In genomic region chr6:85810558-85810957, GRCh38 we compare ENCODE assay signal across 15 cellular contexts.
"Had no signal": no experiment of that assay in that cellular context is flagged by ENCODE, and none has a peak within 500 bp of the region (broad histone marks: within the 10 kb centered on the region; RNA-seq: fewer than 3 reads in every experiment).

No MANE protein-coding gene starts in this region.

- H3K27me3 ChIP-seq: breast epithelium, neural progenitor cell, pancreas, thyroid gland, uterus had no signal

- H3K4me1 ChIP-seq: breast epithelium, neural progenitor cell, pancreas, thyroid gland, uterus had no signal

- H3K4me3 ChIP-seq: breast epithelium, neural progenitor cell, pancreas, thyroid gland, uterus had no signal

- H3K9ac ChIP-seq: neural progenitor cell had no signal

- H2AFZ ChIP-seq: neural progenitor cell had no signal

- H3K4me1 Mint-ChIP-seq: activated CD4-positive, alpha-beta memory T cell treated with anti-CD3 and anti-CD28 coated beads, Interleukin-2, amount 10 ng/mL, durations not matched to agents 7 days and 5 days; activated naive CD8-positive, alpha-beta T cell treated with anti-CD3 and anti-CD28 coated beads, Interleukin-2, amount 10 ng/mL, durations not matched to agents 7 days and 5 days; endodermal cell; neural progenitor cell had no signal

- DNase-seq: activated CD4-positive, alpha-beta memory T cell treated with anti-CD3 and anti-CD28 coated beads, Interleukin-2, amount 10 ng/mL, durations not matched to agents 7 days and 5 days; activated CD4-positive, alpha-beta T cell treated with anti-CD3 and anti-CD28 coated beads for 1 hour; activated naive CD8-positive, alpha-beta T cell treated with anti-CD3 and anti-CD28 coated beads, Interleukin-2, amount 10 ng/mL, durations not matched to agents 7 days and 5 days; activated T-cell treated with anti-CD3 and anti-CD28 coated beads, Interleukin-2, amount 50 U/mL, for 48 hours; aorta; dermis blood vessel endothelial cell; endodermal cell; hypothalamus; pancreas; stimulated activated CD4-positive, alpha-beta T cell treated with anti-CD3 and anti-CD28 coated beads, Interleukin-15, amount 100 ng/mL, for 24 hours; stimulated activated CD4-positive, alpha-beta T cell treated with anti-CD3 and anti-CD28 coated beads, Interleukin-4, amount 100 ng/mL, for 4 hours; thyroid gland; uterus had no signal

- H3K9me3 ChIP-seq: pancreas, thyroid gland, uterus had no signal

- H3K27me3 Mint-ChIP-seq: activated CD4-positive, alpha-beta memory T cell treated with anti-CD3 and anti-CD28 coated beads, Interleukin-2, amount 10 ng/mL, durations not matched to agents 7 days and 5 days; activated naive CD8-positive, alpha-beta T cell treated with anti-CD3 and anti-CD28 coated beads, Interleukin-2, amount 10 ng/mL, durations not matched to agents 7 days and 5 days had no signal

- H3K4me2 ChIP-seq: neural progenitor cell had no signal

- ATAC-seq: pancreas had no signal

- H3K36me3 Mint-ChIP-seq: activated naive CD8-positive, alpha-beta T cell treated with anti-CD3 and anti-CD28 coated beads, Interleukin-2, amount 10 ng/mL, durations not matched to agents 7 days and 5 days; neural progenitor cell had no signal

- H3K4me3 Mint-ChIP-seq: activated CD4-positive, alpha-beta memory T cell treated with anti-CD3 and anti-CD28 coated beads, Interleukin-2, amount 10 ng/mL, durations not matched to agents 7 days and 5 days; activated naive CD8-positive, alpha-beta T cell treated with anti-CD3 and anti-CD28 coated beads, Interleukin-2, amount 10 ng/mL, durations not matched to agents 7 days and 5 days; endodermal cell; neural progenitor cell had no signal

- H3K27ac ChIP-seq: breast epithelium, neural progenitor cell, pancreas, thyroid gland, uterus had no signal

- H3K27ac Mint-ChIP-seq: activated CD4-positive, alpha-beta memory T cell treated with anti-CD3 and anti-CD28 coated beads, Interleukin-2, amount 10 ng/mL, durations not matched to agents 7 days and 5 days; activated naive CD8-positive, alpha-beta T cell treated with anti-CD3 and anti-CD28 coated beads, Interleukin-2, amount 10 ng/mL, durations not matched to agents 7 days and 5 days; endodermal cell; neural progenitor cell had no signal

- H3K36me3 ChIP-seq: breast epithelium, neural progenitor cell, pancreas, thyroid gland, uterus had no signal
